ENCODE assay signal across 8 cellular contexts in the genomic region with DNA sequence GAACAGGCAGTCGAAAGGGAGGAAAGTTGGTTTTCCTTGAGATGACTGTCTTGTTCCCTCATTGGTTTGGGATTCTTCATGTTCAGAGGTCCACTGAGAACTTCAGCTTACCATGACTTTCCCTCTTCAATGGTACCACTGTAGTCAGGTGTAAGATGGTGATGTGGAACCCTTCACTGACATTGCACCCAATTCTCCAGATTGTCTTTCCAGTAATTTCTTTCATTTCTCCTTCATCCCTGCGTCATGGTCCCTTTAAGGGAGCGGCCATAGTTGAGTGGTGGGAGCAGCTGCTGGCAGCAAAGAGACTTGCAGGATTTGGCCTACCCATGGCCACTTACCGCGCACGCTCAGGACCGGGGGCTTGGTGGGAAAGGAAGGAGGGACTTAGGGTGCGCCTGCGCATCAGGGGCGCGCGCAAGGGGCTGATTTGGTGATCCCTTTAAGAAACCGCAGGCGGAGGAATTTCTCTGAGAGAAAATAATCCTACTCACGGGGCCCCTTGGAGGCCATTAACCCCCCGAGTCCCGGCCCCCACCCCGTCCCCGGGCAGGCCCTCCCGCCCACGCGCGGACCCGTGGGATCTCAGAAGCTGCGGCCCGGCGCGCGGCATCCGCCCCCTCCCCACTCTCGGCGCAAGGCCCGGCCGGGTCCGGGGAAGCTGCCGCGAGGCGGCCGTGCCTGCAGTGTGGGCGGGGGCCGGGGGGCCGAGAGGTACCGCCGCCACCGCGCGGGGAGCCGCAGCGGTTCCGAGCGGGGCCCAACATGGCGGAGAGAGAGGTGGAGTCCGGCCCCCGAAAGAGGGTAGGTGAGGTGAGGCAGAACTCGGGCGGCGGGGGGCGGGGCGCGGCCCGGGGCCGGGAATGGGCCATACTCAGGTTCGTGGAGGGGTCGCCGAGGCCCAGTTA. TPM values are rescaled to one million over a fixed set of nuclear protein-coding genes. Genes with fewer than 3 reads are reported as not detected.
A peak's percentile ranks its signal among the peaks of the same experiment; 100 is the strongest.
DNase-seq lines count a peak whose midpoint lies in the region; ATAC-seq, FAIRE-seq and TF ChIP-seq lines count a peak whose summit lies in the region.

A gene (plus strand): TSS at position 428 of the 908 bp plus-strand sequence. CDS start 338 bp downstream, at position 766.

- H4K20me1 ChIP-seq in OCI-LY1 (ENCODE audit: insufficient read depth, low read length) = no peaks in the 10 kb centered on the region
- no peaks in the 10 kb centered on the region for H4K20me1 ChIP-seq in endothelial cell of umbilical vein (replicated peaks; ENCODE audit: control insufficient read depth, extremely low read depth, insufficient read depth, low read length)

- H3K36me3 ChIP-seq in HUES48 (ENCODE audit: control insufficient read depth, insufficient read depth, low read length) (0 out of 2 replicates have a peak, but pooled peaks cover 4% of the 10 kb centered on the region), OCI-LY1 (ENCODE audit: insufficient read depth, low read length) (peaks cover 26% of the 10 kb centered on the region; the same call in 1 of the 2 replicates), endothelial cell of umbilical vein (ENCODE audit: control insufficient read depth in 2 of 2, extremely low read depth in 1 of 2, insufficient read depth in 2 of 2, low read length in 2 of 2) (no peaks in the 10 kb centered on the region)

- H3K9me1 ChIP-seq in endothelial cell of umbilical vein (replicated peaks; ENCODE audit: control insufficient read depth, extremely low read depth, insufficient read depth, low read length) = no peaks in the 10 kb centered on the region

- no peaks in the 10 kb centered on the region for H3F3A ChIP-seq in OCI-LY1 (ENCODE audit: insufficient read depth, low read length)

- H3K9ac ChIP-seq in HUES48 (ENCODE audit: low read depth, low read length) (peak within 1 kb of the TSS; percentile 83), OCI-LY1 (ENCODE audit: low read length) (peak within 1 kb of the TSS; percentile 100), endothelial cell of umbilical vein (replicated peaks; ENCODE audit: extremely low read depth, insufficient read depth, low read length) (peak within 1 kb of the TSS; percentile 83)

- H3K4me3 ChIP-seq in HUES48 (ENCODE audit: low read depth, low read length) (peak within 1 kb of the TSS; percentile 72), OCI-LY1 (ENCODE audit: low read depth, low read length, poor library complexity, severe bottlenecking) (peak within 1 kb of the TSS; percentile 99), endothelial cell of umbilical vein (replicated peaks in 1 of 3; ENCODE audit: insufficient read depth in 1 of 3, low read depth in 1 of 3, low read length in 3 of 3) (peak within 1 kb of the TSS; percentile 61 to 99 (median 84))

- peak within 1 kb of the TSS; percentile 98 for H3K27ac ChIP-seq in HUES48 (ENCODE audit: low read depth, low read length)
- H3K27ac ChIP-seq in OCI-LY1 (ENCODE audit: low read depth, low read length, poor library complexity, severe bottlenecking) = peak within 1 kb of the TSS; percentile 59
- peak within 1 kb of the TSS; percentile 47 for H3K27ac ChIP-seq in endothelial cell of umbilical vein (ENCODE audit: insufficient read depth, low read depth, low read length)

- POLR2A ChIA-PET in endothelial cell of umbilical vein (lab: Charles Lee) = interaction anchor here (0.7 kb wide), 1 partner anchor 34 kb away, joined by 4 read pairs; no protein-coding TSS in a partner anchor

- peaks cover 9% of the 10 kb centered on the region for H3K4me1 ChIP-seq in HUES48 (ENCODE audit: control insufficient read depth, insufficient read depth, low read length)
- H3K4me1 ChIP-seq in OCI-LY1 (ENCODE audit: insufficient read depth, low read length, severe bottlenecking) = peaks cover 24% of the 10 kb centered on the region
- H3K4me1 ChIP-seq in endothelial cell of umbilical vein (ENCODE audit: control insufficient read depth, extremely low read depth, insufficient read depth, low read length) = peaks cover 5% of the 10 kb centered on the region

- H3K79me2 ChIP-seq in OCI-LY1 (ENCODE audit: insufficient read depth, low read length) = peaks cover 47% of the 10 kb centered on the region
- H3K79me2 ChIP-seq in endothelial cell of umbilical vein (ENCODE audit: control insufficient read depth, insufficient read depth, low read length) = peaks cover 47% of the 10 kb centered on the region

- no peak for TF ChIP-seq POLR2A in endothelial cell of umbilical vein (IDR thresholded peaks at IDR 0.05; ENCODE audit: low read depth, low read length)

- BruUV-seq in endothelial cell of umbilical vein (replicated peaks; lab: Mats Ljungman, UMichigan) = TSS peak; percentile 58

- intact Hi-C loops in endothelial cell of umbilical vein (cut with micrococcal nuclease) = loop anchor here (1.0 to 2.0 kb wide), 3 partner anchors 19 to 76 kb away; a partner anchor contains a TSS

- peak; percentile 77 for ATAC-seq in GM21367 (IDR thresholded peaks at IDR 0.05; ENCODE audit: unreplicated experiment)

- TF ChIP-seq CTCF in OCI-LY1 (IDR thresholded peaks at IDR 0.05; ENCODE audit: low read length) = peak; percentile 18; the same call in 1 of the 2 replicates
- no peak for TF ChIP-seq CTCF in endothelial cell of umbilical vein (IDR thresholded peaks at IDR 0.05; ENCODE audit: extremely low read depth in 1 of 2, insufficient read depth in 1 of 2, low read depth in 1 of 2, low read length in 2 of 2)

- H3K4me2 ChIP-seq in OCI-LY1 (ENCODE audit: low read length) (peak within 1 kb of the TSS; percentile 99), endothelial cell of umbilical vein (ENCODE audit: insufficient read depth, low read length) (peak within 1 kb of the TSS; percentile 95)

- H3K27me3 ChIP-seq in HUES48 (ENCODE audit: control insufficient read depth, insufficient read depth, low read length) = no peaks in the 10 kb centered on the region
- no peaks in the 10 kb centered on the region for H3K27me3 ChIP-seq in OCI-LY1 (ENCODE audit: insufficient read depth, low read length)
- peaks cover 0 to 2% of the 10 kb centered on the region in 2 experiments for H3K27me3 ChIP-seq in endothelial cell of umbilical vein (ENCODE audit: control insufficient read depth in 2 of 2, insufficient read depth in 2 of 2, low read length in 2 of 2)

- CTCF ChIA-PET in endothelial cell of umbilical vein (lab: Charles Lee) = no interaction called here

- H2AFZ ChIP-seq in OCI-LY1 (ENCODE audit: low read length) = peak within 1 kb of the TSS; percentile 97
- peak within 1 kb of the TSS; percentile 96 for H2AFZ ChIP-seq in endothelial cell of umbilical vein (ENCODE audit: low read depth, low read length)

- H3K9me3 ChIP-seq in HUES48 (ENCODE audit: control insufficient read depth, insufficient read depth, low read length) = no peaks in the 10 kb centered on the region
- no peaks in the 10 kb centered on the region for H3K9me3 ChIP-seq in OCI-LY1 (ENCODE audit: low read length)
- H3K9me3 ChIP-seq in endothelial cell of umbilical vein (replicated peaks; ENCODE audit: control insufficient read depth, insufficient read depth, low read length) = no peaks in the 10 kb centered on the region

- peak; percentile 96 for FAIRE-seq in endothelial cell of umbilical vein (lab: Jason Lieb, UNC)

- no peaks in the 10 kb centered on the region for H3K9me2 ChIP-seq in OCI-LY1 (ENCODE audit: low read depth, low read length)

- DNase-seq in COR-L47 (lab: John Stamatoyannopoulos, UW) = peak; percentile 95
- DNase-seq in activated CD8-positive, alpha-beta memory T cell treated with anti-CD3 and anti-CD28 coated beads, Interleukin-2, amount 50 U/mL, for 48 hours = peak; percentile 92
- peak; percentile 98 for DNase-seq in endothelial cell of umbilical vein (ENCODE audit: low read depth, low spot score)
- peak; percentile 91 for DNase-seq in midbrain (lab: John Stamatoyannopoulos, UW)
- peak; percentile 73 to 79 for DNase-seq in stimulated activated CD8-positive, alpha-beta memory T cell treated with anti-CD3 and anti-CD28 coated beads, Interleukin-2, amount 100 ng/mL, for 1 hour (ENCODE audit: low read depth in 2 of 2)

- dilution Hi-C loops in endothelial cell of umbilical vein (cut with MboI; ENCODE audit: extremely low pct_ligation_motif_present, low sequenced_read_pairs) = no loop called here

TF ChIP-seq in endothelial cell of umbilical vein, 7 proteins besides CTCF, POLR2A, EP300 and RAD21:
- peak; percentile 70 for TF ChIP-seq POLR2AphosphoS5 (IDR thresholded peaks at IDR 0.05; ENCODE audit: insufficient read depth, low read depth, low read length)
- TF ChIP-seq GATA2 (IDR thresholded peaks at IDR 0.05; ENCODE audit: insufficient read depth, insufficient read length, low read depth, low read length) = no peak
TF ChIP-seq in endothelial cell of umbilical vein: peak in this region for 1.

RNA-seq across cellular contexts. Expression of the gene that starts here (rescaled TPM):
- total RNA-seq in endothelial cell of umbilical vein = 61.2 and 65.0 TPM in 2 replicates
- polyA plus RNA-seq in endothelial cell of umbilical vein = 13.5 and 15.3 TPM in 2 replicates
- polyA plus RNA-seq in endothelial cell of umbilical vein (2011; cell fraction: cytosol; rRNA removed) = 17.2 and 17.4 TPM in 2 replicates
- 38.3 and 48.0 TPM in 2 replicates for polyA plus RNA-seq in endothelial cell of umbilical vein (2011; cell fraction: nucleus; rRNA removed)
- 28.6 and 42.1 TPM in 2 replicates for polyA plus RNA-seq in endothelial cell of umbilical vein (2012)
- polyA minus RNA-seq in endothelial cell of umbilical vein = 45.4 and 51.5 TPM in 2 replicates
- polyA minus RNA-seq in endothelial cell of umbilical vein (2011; cell fraction: cytosol; rRNA and poly(A)+ RNA removed) = 21.2 TPM
- 69.1 and 98.4 TPM in 2 replicates for polyA minus RNA-seq in endothelial cell of umbilical vein (2011; cell fraction: nucleus; rRNA and poly(A)+ RNA removed)

Comparison
In these comparisons a context has a peak if more than half of its experiments do, and no peak if none do; other contexts are left out.
1. Peak in every context shown above with its lines: DNase-seq, ATAC-seq, H3K4me3 ChIP-seq and H3K27ac ChIP-seq.
2. H3K27ac ChIP-seq: peak in every context shown above with its lines; median percentile 98 in HUES48; 59 in OCI-LY1; 47 in endothelial cell of umbilical vein.